In the genomic region with DNA sequence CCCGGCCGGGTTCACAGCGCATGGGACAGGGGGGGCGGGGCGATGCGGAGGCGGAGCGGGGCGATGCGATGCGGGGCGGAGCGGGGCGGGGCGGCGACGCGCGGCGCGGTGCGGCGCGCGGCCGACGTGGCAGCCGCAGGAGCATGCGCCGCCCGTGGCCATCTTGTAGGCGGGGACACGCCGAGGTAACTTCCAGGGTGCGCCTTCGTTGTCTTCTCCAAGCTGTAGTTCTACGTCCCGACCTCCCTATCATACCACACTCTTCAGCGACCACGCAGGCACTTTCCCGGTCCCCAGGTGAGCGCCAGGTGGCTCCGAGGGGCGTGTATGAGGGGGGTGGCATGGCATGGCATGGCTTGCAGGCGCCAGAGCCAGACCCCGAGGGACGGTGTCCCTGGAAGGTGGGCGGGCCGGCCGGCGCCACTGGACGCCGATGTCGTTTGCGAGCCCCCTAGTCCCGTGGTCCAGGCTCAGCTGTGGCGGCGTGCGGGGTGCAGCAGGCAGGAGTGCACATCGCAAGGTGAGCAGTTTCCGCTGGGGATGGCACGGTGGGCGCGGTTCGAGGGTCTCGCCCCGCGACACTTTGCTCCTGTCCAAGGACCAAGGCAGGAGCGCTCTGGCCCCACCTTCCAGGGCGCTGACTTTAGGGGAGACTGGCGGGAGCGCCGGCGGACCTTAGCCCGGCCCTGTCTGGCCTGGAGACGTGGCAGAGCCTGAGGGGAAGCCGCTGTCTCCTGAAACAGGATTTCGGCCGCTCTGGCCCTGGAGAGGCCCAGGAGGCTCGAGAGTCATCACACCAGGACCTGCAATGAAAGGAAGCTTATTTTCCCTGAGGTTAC, we compare ENCODE assay signal across 8 cellular contexts. TPM values are rescaled to one million over a fixed set of nuclear protein-coding genes. Genes with fewer than 3 reads are reported as not detected.
DNase-seq lines count a peak whose midpoint lies in the region; ATAC-seq and TF ChIP-seq lines count a peak whose summit lies in the region.

A gene (plus strand): TSS at position 161 of the 839 bp plus-strand sequence. CDS start 5,840 bp downstream, outside the sequence.

- H3K4me3 ChIP-seq in OCI-LY1 (ENCODE audit: low read depth, low read length, poor library complexity, severe bottlenecking) (peak within 1 kb of the TSS; percentile 96), epithelial cell of esophagus (ENCODE audit: low read length) (peak within 1 kb of the TSS; percentile 89), mucosa of descending colon (peak within 1 kb of the TSS; percentile 90)

- H3K79me2 ChIP-seq in OCI-LY1 (ENCODE audit: insufficient read depth, low read length), result peaks cover 41% of the 10 kb centered on the region

- H3K9me3 ChIP-seq in OCI-LY1 (ENCODE audit: low read length), result peaks cover 7% of the 10 kb centered on the region; the same call in 1 of the 2 replicates
- H3K9me3 ChIP-seq in mucosa of descending colon, result peaks cover 10% of the 10 kb centered on the region

- TF ChIP-seq CTCF in GM20000 (IDR thresholded peaks at IDR 0.05; ENCODE audit: extremely low read depth, missing control alignments) (no peak), OCI-LY1 (IDR thresholded peaks at IDR 0.05; ENCODE audit: low read length) (no peak), epithelial cell of esophagus (IDR thresholded peaks at IDR 0.05; ENCODE audit: insufficient read depth, low read depth, low read length, missing control alignments) (no peak), mucosa of descending colon (IDR thresholded peaks at IDR 0.05) (no peak)

- H3K4me2 ChIP-seq in OCI-LY1 (ENCODE audit: low read length), result peak within 1 kb of the TSS; percentile 74

- peak within 1 kb of the TSS; percentile 13 for H3K27ac ChIP-seq in OCI-LY1 (ENCODE audit: low read depth, low read length, poor library complexity, severe bottlenecking)

- peaks cover 16% of the 10 kb centered on the region for H3K4me1 ChIP-seq in OCI-LY1 (ENCODE audit: insufficient read depth, low read length, severe bottlenecking)
- no peaks in the 10 kb centered on the region for H3K4me1 ChIP-seq in mucosa of descending colon (ENCODE audit: low read depth)

- peak within 1 kb of the TSS; percentile 97 for H2AFZ ChIP-seq in OCI-LY1 (ENCODE audit: low read length)

- no peaks in the 10 kb centered on the region for H3F3A ChIP-seq in OCI-LY1 (ENCODE audit: insufficient read depth, low read length)

- no peaks in the 10 kb centered on the region for H3K27me3 ChIP-seq in OCI-LY1 (ENCODE audit: insufficient read depth, low read length)

- intact Hi-C loops in mucosa of descending colon (cut with DNase I, micrococcal nuclease), result no loop called here

- peak within 1 kb of the TSS; percentile 89 for H3K9ac ChIP-seq in OCI-LY1 (ENCODE audit: low read length)

- peak; percentile 71 for DNase-seq in COR-L47 (lab: John Stamatoyannopoulos, UW)
- DNase-seq in GM20000 (ENCODE audit: low spot score), result peak; percentile 93
- DNase-seq in HS-5 (ENCODE audit: low read depth), result peak; percentile 57
- peak; percentile 89 for DNase-seq in activated CD8-positive, alpha-beta memory T cell treated with anti-CD3 and anti-CD28 coated beads, Interleukin-2, amount 50 U/mL, for 48 hours
- DNase-seq in epithelial cell of esophagus (ENCODE audit: low read depth), result peak; percentile 89
- DNase-seq in mucosa of descending colon, result peak; percentile 89 to 91 (median 90)
- DNase-seq in stimulated activated CD8-positive, alpha-beta memory T cell treated with anti-CD3 and anti-CD28 coated beads, Interleukin-4, amount 100 ng/mL, for 24 hours (ENCODE audit: low read depth), result peak; percentile 77

- no peaks in the 10 kb centered on the region for H4K20me1 ChIP-seq in OCI-LY1 (ENCODE audit: insufficient read depth, low read length)

- ATAC-seq in mucosa of descending colon, result peak; percentile 97

- H3K36me3 ChIP-seq in OCI-LY1 (ENCODE audit: insufficient read depth, low read length) (peaks cover 35% of the 10 kb centered on the region), mucosa of descending colon (ENCODE audit: low read depth) (no peaks in the 10 kb centered on the region)

- no peaks in the 10 kb centered on the region for H3K9me2 ChIP-seq in OCI-LY1 (ENCODE audit: low read depth, low read length)

RNA-seq across cellular contexts. Expression of the gene that starts here (rescaled TPM):
- total RNA-seq in mucosa of descending colon, result 10 to 100 TPM; 45.0 to 72.1 (median 63.0) TPM

Comparison
In these comparisons a context has a peak if more than half of its experiments do, and no peak if none do; other contexts are left out.
1. Peak in every context shown above with its lines: DNase-seq, ATAC-seq, H3K4me3 ChIP-seq and H3K27ac ChIP-seq.